1 cellular context compared by ENCODE assay signal in genomic region chr6:42292002-42292735, GRCh38.
TF ChIP-seq lines count a peak whose summit lies in the region.

No MANE protein-coding gene starts in this region.

TF ChIP-seq in SK-N-SH treated with all-trans-retinoic acid at 6 μM for 48 hours, 23 proteins besides CTCF, POLR2A, EP300 and RAD21 (continued from another document):
- TF ChIP-seq CREB5 (CRISPR knock-in tag; IDR thresholded peaks at IDR 0.05; ENCODE audit: low read depth) (no peak), ZNF8 (CRISPR knock-in tag; IDR thresholded peaks at IDR 0.05) (no peak), CSRNP3 (CRISPR knock-in tag; IDR thresholded peaks at IDR 0.05) (no peak)
